8 cellular contexts compared by ENCODE assay signal in genomic region chr22:38766076-38766777, GRCh38. TPM values are rescaled to one million over a fixed set of nuclear protein-coding genes. Genes with fewer than 3 reads are reported as not detected.
DNase-seq lines count a peak whose midpoint lies in the region; ATAC-seq and FAIRE-seq lines count a peak whose summit lies in the region.

No MANE protein-coding gene starts in this region.

- in situ Hi-C loops in T47D (cut with HindIII; ENCODE audit: low pct_unique_long_range_greater_than_20kb, low sequenced_read_pairs) = no loop called here

- H3K27ac ChIP-seq in SJSA1 = no peak overlapping the region

- H3K4me3 ChIP-seq in SJSA1 = no peak overlapping the region

- peaks cover 23% of the 10 kb centered on the region for H3K4me1 ChIP-seq in SJSA1 (replicated peaks)

- no peak for ATAC-seq in HG02642 (IDR thresholded peaks at IDR 0.05; ENCODE audit: poor library complexity, unreplicated experiment)

- FAIRE-seq in islet of Langerhans (lab: Jason Lieb, UNC) = peak; percentile 38

- DNase-seq in DMS 273 treated with DMSO at 0.1 percent for 48 hours (lab: John Stamatoyannopoulos, UW) (peak; percentile 45), HT1080 (ENCODE audit: low read depth) (peak; percentile 62), SJSA1 (ENCODE audit: low read depth in 1 of 2, low spot score in 2 of 2) (peak; percentile 53 to 83), T47D (ENCODE audit: low read depth in 1 of 2, low spot score in 1 of 2) (peak; percentile 69 to 74), NCI-H1436 treated with DMSO at 0.1 percent for 48 hours (lab: John Stamatoyannopoulos, UW) (no peak)
- peak; percentile 57 for DNase-seq in stimulated activated CD8-positive, alpha-beta memory T cell treated with anti-CD3 and anti-CD28 coated beads, Interleukin-4, amount 100 ng/mL, for 48 hours

- H3K36me3 ChIP-seq in SJSA1 = no peaks in the 10 kb centered on the region

- H3K9me3 ChIP-seq in SJSA1 (replicated peaks) = no peaks in the 10 kb centered on the region

- no peaks in the 10 kb centered on the region for H3K27me3 ChIP-seq in SJSA1 (replicated peaks)

RNA-seq across cellular contexts. Expression of gene SUN2, which starts 10.4 kb away (rescaled TPM):
- 84.8 and 87.9 TPM in 2 replicates for total RNA-seq in HT1080 (2014; rRNA removed; shearing (Covaris generic))
- 87.3 and 90.0 TPM in 2 replicates for polyA plus RNA-seq in HT1080 (2015; cell fraction: cytosol; rRNA removed)
- 231 and 236 TPM in 2 replicates for polyA plus RNA-seq in HT1080 (2015; cell fraction: nucleus; rRNA removed)
- 201 and 238 TPM in 2 replicates for total RNA-seq in SJSA1 (2014; rRNA removed; shearing (Covaris generic))

RNA-seq across cellular contexts. Expression of gene DNAL4, which starts 27.7 kb away (rescaled TPM):
- total RNA-seq in HT1080 (2014; rRNA removed; shearing (Covaris generic)) = 3.1 and 6.9 TPM in 2 replicates
- polyA plus RNA-seq in HT1080 (2015; cell fraction: cytosol; rRNA removed) = 10.7 and 17.4 TPM in 2 replicates
- polyA plus RNA-seq in HT1080 (2015; cell fraction: nucleus; rRNA removed) = 6.5 and 7.6 TPM in 2 replicates
- total RNA-seq in SJSA1 (2014; rRNA removed; shearing (Covaris generic)) = 19.9 and 33.9 TPM in 2 replicates
